1 cellular context compared by ENCODE assay signal in the genomic region with DNA sequence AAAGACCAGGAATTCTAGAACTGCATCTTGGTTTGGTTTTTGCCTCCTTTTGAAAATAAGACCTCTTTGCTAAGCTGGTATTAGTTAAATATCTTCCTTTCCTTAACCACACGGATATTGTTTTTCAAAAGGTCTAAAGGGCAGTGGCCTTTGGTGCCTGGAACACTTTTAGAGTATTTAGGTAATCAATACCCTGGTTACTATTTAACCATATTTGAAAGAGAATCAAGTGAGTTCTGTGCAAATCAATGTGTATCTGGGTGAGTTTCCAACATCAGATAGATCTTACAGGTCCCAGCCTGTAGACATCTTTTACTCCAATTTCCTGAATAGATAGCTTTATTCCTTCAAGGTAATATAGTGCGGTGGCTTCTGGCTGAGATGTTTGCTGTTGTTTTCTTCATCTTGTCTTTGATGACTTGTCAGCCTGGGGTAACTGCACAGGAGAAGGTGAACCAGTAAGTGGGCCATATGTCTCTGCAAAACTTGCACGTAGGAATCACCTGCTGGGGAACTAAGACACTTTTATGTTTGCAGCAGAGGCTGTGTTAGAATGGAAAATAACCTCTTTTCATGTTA.
TF ChIP-seq lines count a peak whose summit lies in the region.

A gene (plus strand): TSS at position 277 of the 579 bp plus-strand sequence. CDS start 105 bp downstream, at position 382.

TF ChIP-seq in HepG2, 621 proteins besides CTCF, POLR2A, EP300 and RAD21 (continued from another document and continues in another):
- TF ChIP-seq HDAC6 (IDR thresholded peaks at IDR 0.05; ENCODE audit: low read depth, low read length) (no peak), GLI4 (CRISPR knock-in tag; IDR thresholded peaks at IDR 0.05; ENCODE audit: borderline replicate concordance) (no peak), GFI1 (CRISPR knock-in tag; IDR thresholded peaks at IDR 0.05; ENCODE audit: borderline replicate concordance) (peak; percentile 81), KDM4B (CRISPR knock-in tag; IDR thresholded peaks at IDR 0.05) (no peak), HNF4G (IDR thresholded peaks at IDR 0.05; ENCODE audit: borderline replicate concordance, low read depth, low read length) (peak; percentile 93), HNF4G (CRISPR knock-in tag; IDR thresholded peaks at IDR 0.05; ENCODE audit: borderline replicate concordance, low read depth) (peak; percentile 54; the same call in 1 of the 2 replicates), CHCHD3 (CRISPR knock-in tag; IDR thresholded peaks at IDR 0.05) (no peak), ZNF746 (CRISPR knock-in tag; IDR thresholded peaks at IDR 0.05) (no peak; the same call in 1 of the 2 replicates), ZNF253 (CRISPR knock-in tag; IDR thresholded peaks at IDR 0.05; ENCODE audit: borderline replicate concordance) (no peak), ZNF292 (CRISPR knock-in tag; IDR thresholded peaks at IDR 0.05; ENCODE audit: borderline replicate concordance, low read depth) (peak; percentile 22; the same call in 1 of the 2 replicates), KDM2A (CRISPR knock-in tag; IDR thresholded peaks at IDR 0.05; ENCODE audit: borderline replicate concordance, low read depth) (no peak), HOXA5 (CRISPR knock-in tag; IDR thresholded peaks at IDR 0.05) (no peak), TBP (CRISPR knock-in tag; IDR thresholded peaks at IDR 0.05) (no peak), LCORL (IDR thresholded peaks at IDR 0.05) (no peak; the same call in 1 of the 2 replicates), LCORL (CRISPR knock-in tag; IDR thresholded peaks at IDR 0.05) (peak; percentile 75), ZNF615 (CRISPR knock-in tag; IDR thresholded peaks at IDR 0.05; ENCODE audit: borderline replicate concordance) (no peak), YEATS2 (CRISPR knock-in tag; IDR thresholded peaks at IDR 0.05; ENCODE audit: borderline replicate concordance) (peak; percentile 54; the same call in 1 of the 2 replicates), TCF7 (IDR thresholded peaks at IDR 0.05; ENCODE audit: low read depth) (peak; percentile 88), CBX5 (CRISPR knock-in tag; IDR thresholded peaks at IDR 0.05; ENCODE audit: borderline replicate concordance) (no peak), RFX5 (IDR thresholded peaks at IDR 0.05; ENCODE audit: low read depth, low read length) (no peak), KLF13 (CRISPR knock-in tag; IDR thresholded peaks at IDR 0.05) (no peak), TAF15 (IDR thresholded peaks at IDR 0.05; ENCODE audit: low read depth, low read length, poor library complexity, severe bottlenecking) (no peak), NR2F1 (CRISPR knock-in tag; IDR thresholded peaks at IDR 0.05) (peak; percentile 95 to 98), RXRB (CRISPR knock-in tag; IDR thresholded peaks at IDR 0.05; ENCODE audit: borderline replicate concordance) (peak; percentile 89), REPIN1 (CRISPR knock-in tag; IDR thresholded peaks at IDR 0.05; ENCODE audit: borderline replicate concordance, low read depth) (no peak), ZNF432 (CRISPR knock-in tag; IDR thresholded peaks at IDR 0.05; ENCODE audit: borderline replicate concordance) (no peak), HNRNPUL1 (IDR thresholded peaks at IDR 0.05; ENCODE audit: low read depth, low read length) (peak; percentile 75; the same call in 1 of the 2 replicates), ZFAT (CRISPR knock-in tag; conservative IDR thresholded peaks at IDR 0.05) (no peak), NCOA2 (CRISPR knock-in tag; IDR thresholded peaks at IDR 0.05) (peak; percentile 96), ZNF550 (CRISPR knock-in tag; IDR thresholded peaks at IDR 0.05; ENCODE audit: borderline replicate concordance) (no peak), ZNF841 (CRISPR knock-in tag; IDR thresholded peaks at IDR 0.05; ENCODE audit: borderline replicate concordance) (no peak), SCMH1 (CRISPR knock-in tag; IDR thresholded peaks at IDR 0.05; ENCODE audit: borderline replicate concordance) (no peak), DR1 (CRISPR knock-in tag; IDR thresholded peaks at IDR 0.05) (no peak), ZNF75D (CRISPR knock-in tag; IDR thresholded peaks at IDR 0.05; ENCODE audit: borderline replicate concordance) (no peak), SIX1 (CRISPR knock-in tag; IDR thresholded peaks at IDR 0.05; ENCODE audit: borderline replicate concordance) (peak; percentile 98)
- TF ChIP-seq, protein P1, sequence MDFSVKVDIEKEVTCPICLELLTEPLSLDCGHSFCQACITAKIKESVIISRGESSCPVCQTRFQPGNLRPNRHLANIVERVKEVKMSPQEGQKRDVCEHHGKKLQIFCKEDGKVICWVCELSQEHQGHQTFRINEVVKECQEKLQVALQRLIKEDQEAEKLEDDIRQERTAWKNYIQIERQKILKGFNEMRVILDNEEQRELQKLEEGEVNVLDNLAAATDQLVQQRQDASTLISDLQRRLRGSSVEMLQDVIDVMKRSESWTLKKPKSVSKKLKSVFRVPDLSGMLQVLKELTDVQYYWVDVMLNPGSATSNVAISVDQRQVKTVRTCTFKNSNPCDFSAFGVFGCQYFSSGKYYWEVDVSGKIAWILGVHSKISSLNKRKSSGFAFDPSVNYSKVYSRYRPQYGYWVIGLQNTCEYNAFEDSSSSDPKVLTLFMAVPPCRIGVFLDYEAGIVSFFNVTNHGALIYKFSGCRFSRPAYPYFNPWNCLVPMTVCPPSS (IDR thresholded peaks at IDR 0.05): no peak
- TF ChIP-seq, protein P2, sequence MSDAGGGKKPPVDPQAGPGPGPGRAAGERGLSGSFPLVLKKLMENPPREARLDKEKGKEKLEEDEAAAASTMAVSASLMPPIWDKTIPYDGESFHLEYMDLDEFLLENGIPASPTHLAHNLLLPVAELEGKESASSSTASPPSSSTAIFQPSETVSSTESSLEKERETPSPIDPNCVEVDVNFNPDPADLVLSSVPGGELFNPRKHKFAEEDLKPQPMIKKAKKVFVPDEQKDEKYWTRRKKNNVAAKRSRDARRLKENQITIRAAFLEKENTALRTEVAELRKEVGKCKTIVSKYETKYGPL (CRISPR knock-in tag; IDR thresholded peaks at IDR 0.05): no peak
- TF ChIP-seq, protein P3, sequence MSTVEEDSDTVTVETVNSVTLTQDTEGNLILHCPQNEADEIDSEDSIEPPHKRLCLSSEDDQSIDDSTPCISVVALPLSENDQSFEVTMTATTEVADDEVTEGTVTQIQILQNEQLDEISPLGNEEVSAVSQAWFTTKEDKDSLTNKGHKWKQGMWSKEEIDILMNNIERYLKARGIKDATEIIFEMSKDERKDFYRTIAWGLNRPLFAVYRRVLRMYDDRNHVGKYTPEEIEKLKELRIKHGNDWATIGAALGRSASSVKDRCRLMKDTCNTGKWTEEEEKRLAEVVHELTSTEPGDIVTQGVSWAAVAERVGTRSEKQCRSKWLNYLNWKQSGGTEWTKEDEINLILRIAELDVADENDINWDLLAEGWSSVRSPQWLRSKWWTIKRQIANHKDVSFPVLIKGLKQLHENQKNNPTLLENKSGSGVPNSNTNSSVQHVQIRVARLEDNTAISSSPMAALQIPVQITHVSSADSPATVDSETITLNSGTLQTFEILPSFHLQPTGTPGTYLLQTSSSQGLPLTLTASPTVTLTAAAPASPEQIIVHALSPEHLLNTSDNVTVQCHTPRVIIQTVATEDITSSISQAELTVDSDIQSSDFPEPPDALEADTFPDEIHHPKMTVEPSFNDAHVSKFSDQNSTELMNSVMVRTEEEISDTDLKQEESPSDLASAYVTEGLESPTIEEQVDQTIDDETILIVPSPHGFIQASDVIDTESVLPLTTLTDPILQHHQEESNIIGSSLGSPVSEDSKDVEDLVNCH (CRISPR knock-in tag; IDR thresholded peaks at IDR 0.05): no peak
- TF ChIP-seq, protein P4, sequence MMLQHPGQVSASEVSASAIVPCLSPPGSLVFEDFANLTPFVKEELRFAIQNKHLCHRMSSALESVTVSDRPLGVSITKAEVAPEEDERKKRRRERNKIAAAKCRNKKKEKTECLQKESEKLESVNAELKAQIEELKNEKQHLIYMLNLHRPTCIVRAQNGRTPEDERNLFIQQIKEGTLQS (CRISPR knock-in tag; IDR thresholded peaks at IDR 0.05): no peak
- TF ChIP-seq, protein P5, sequence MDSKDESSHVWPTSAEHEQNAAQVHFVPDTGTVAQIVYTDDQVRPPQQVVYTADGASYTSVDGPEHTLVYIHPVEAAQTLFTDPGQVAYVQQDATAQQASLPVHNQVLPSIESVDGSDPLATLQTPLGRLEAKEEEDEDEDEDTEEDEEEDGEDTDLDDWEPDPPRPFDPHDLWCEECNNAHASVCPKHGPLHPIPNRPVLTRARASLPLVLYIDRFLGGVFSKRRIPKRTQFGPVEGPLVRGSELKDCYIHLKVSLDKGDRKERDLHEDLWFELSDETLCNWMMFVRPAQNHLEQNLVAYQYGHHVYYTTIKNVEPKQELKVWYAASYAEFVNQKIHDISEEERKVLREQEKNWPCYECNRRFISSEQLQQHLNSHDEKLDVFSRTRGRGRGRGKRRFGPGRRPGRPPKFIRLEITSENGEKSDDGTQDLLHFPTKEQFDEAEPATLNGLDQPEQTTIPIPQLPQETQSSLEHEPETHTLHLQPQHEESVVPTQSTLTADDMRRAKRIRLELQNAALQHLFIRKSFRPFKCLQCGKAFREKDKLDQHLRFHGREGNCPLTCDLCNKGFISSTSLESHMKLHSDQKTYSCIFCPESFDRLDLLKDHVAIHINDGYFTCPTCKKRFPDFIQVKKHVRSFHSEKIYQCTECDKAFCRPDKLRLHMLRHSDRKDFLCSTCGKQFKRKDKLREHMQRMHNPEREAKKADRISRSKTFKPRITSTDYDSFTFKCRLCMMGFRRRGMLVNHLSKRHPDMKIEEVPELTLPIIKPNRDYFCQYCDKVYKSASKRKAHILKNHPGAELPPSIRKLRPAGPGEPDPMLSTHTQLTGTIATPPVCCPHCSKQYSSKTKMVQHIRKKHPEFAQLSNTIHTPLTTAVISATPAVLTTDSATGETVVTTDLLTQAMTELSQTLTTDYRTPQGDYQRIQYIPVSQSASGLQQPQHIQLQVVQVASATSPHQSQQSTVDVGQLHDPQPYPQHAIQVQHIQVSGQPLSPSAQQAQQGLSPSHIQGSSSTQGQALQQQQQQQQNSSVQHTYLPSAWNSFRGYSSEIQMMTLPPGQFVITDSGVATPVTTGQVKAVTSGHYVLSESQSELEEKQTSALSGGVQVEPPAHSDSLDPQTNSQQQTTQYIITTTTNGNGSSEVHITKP (CRISPR knock-in tag; IDR thresholded peaks at IDR 0.05; ENCODE audit: low read depth): no peak
- TF ChIP-seq, protein P6, sequence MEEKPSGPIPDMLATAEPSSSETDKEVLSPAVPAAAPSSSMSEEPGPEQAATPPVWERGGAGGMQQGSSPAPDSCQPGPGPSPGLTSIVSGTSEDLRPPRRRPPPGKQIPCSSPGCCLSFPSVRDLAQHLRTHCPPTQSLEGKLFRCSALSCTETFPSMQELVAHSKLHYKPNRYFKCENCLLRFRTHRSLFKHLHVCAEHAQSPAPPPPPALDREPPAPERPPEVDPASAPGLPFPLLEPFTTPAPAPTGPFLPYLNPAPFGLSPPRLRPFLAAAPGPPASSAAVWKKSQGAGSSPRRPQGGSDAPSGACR (CRISPR knock-in tag; IDR thresholded peaks at IDR 0.05): peak; percentile 44; the same call in 1 of the 2 replicates
- TF ChIP-seq, protein P7, sequence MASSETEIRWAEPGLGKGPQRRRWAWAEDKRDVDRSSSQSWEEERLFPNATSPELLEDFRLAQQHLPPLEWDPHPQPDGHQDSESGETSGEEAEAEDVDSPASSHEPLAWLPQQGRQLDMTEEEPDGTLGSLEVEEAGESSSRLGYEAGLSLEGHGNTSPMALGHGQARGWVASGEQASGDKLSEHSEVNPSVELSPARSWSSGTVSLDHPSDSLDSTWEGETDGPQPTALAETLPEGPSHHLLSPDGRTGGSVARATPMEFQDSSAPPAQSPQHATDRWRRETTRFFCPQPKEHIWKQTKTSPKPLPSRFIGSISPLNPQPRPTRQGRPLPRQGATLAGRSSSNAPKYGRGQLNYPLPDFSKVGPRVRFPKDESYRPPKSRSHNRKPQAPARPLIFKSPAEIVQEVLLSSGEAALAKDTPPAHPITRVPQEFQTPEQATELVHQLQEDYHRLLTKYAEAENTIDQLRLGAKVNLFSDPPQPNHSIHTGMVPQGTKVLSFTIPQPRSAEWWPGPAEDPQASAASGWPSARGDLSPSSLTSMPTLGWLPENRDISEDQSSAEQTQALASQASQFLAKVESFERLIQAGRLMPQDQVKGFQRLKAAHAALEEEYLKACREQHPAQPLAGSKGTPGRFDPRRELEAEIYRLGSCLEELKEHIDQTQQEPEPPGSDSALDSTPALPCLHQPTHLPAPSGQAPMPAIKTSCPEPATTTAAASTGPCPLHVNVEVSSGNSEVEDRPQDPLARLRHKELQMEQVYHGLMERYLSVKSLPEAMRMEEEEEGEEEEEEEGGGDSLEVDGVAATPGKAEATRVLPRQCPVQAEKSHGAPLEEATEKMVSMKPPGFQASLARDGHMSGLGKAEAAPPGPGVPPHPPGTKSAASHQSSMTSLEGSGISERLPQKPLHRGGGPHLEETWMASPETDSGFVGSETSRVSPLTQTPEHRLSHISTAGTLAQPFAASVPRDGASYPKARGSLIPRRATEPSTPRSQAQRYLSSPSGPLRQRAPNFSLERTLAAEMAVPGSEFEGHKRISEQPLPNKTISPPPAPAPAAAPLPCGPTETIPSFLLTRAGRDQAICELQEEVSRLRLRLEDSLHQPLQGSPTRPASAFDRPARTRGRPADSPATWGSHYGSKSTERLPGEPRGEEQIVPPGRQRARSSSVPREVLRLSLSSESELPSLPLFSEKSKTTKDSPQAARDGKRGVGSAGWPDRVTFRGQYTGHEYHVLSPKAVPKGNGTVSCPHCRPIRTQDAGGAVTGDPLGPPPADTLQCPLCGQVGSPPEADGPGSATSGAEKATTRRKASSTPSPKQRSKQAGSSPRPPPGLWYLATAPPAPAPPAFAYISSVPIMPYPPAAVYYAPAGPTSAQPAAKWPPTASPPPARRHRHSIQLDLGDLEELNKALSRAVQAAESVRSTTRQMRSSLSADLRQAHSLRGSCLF (CRISPR knock-in tag; IDR thresholded peaks at IDR 0.05; ENCODE audit: borderline replicate concordance): no peak
- TF ChIP-seq, protein P8, sequence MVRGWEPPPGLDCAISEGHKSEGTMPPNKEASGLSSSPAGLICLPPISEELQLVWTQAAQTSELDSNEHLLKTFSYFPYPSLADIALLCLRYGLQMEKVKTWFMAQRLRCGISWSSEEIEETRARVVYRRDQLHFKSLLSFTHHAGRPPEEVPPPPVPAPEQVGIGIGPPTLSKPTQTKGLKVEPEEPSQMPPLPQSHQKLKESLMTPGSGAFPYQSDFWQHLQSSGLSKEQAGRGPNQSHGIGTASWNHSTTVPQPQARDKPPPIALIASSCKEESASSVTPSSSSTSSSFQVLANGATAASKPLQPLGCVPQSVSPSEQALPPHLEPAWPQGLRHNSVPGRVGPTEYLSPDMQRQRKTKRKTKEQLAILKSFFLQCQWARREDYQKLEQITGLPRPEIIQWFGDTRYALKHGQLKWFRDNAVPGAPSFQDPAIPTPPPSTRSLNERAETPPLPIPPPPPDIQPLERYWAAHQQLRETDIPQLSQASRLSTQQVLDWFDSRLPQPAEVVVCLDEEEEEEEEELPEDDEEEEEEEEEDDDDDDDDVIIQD (CRISPR knock-in tag; IDR thresholded peaks at IDR 0.05; ENCODE audit: low read depth): peak; percentile 85; the same call in 1 of the 2 replicates
